8 cellular contexts compared by ENCODE assay signal in genomic region chr15:66503041-66503648, GRCh38. TPM values are rescaled to one million over a fixed set of nuclear protein-coding genes. Genes with fewer than 3 reads are reported as not detected.
DNase-seq lines count a peak whose midpoint lies in the region; ATAC-seq, FAIRE-seq and TF ChIP-seq lines count a peak whose summit lies in the region.
"Not testable (repeated sequence)": the region's sequence is repeated elsewhere in the genome, so short reads cannot be mapped to it uniquely, and the experiment has no call there.

No MANE protein-coding gene starts in this region.

- not testable (repeated sequence) for H3K36me3 ChIP-seq in Caco-2 (ENCODE audit: control insufficient read depth, insufficient read depth, low read length)
- H3K36me3 ChIP-seq in astrocyte (ENCODE audit: insufficient read depth, low read length), result peaks cover 50% of the 10 kb centered on the region
- peaks cover 8 to 23% of the 10 kb centered on the region in 2 donors for H3K36me3 ChIP-seq in esophagus (ENCODE audit: control insufficient read depth in 2 of 2, insufficient read depth in 2 of 2, low read length in 1 of 2)
- H3K36me3 ChIP-seq in left lung, result peaks cover 9 to 51% of the 10 kb centered on the region in 2 donors
- H3K36me3 ChIP-seq in pancreas, result peaks cover 0 to 48% (median 32%) of the 10 kb centered on the region in 3 donors

- intact Hi-C loops in Caco-2 (cut with micrococcal nuclease; ENCODE audit: unreplicated experiment); left lung (cut with DNase I); pancreas (cut with DNase I): not testable (repeated sequence)

- not testable (repeated sequence) for TF ChIP-seq EP300 in Ishikawa (IDR thresholded peaks at IDR 0.05; ENCODE audit: borderline replicate concordance)

- not testable (repeated sequence) for H2AFZ ChIP-seq in astrocyte (ENCODE audit: low read depth, low read length)

- peaks cover 80% of the 10 kb centered on the region for H3K79me2 ChIP-seq in astrocyte (ENCODE audit: insufficient read depth, low read length)

- WGBS in esophagus, 2 donors, result 37% methylated on average over 13 of the region's 13 CpGs
- 27 to 34% methylated on average over 13 of the region's 13 CpGs for WGBS in pancreas, 2 donors

- H4K20me1 ChIP-seq in astrocyte (ENCODE audit: insufficient read depth, low read length), result peaks cover 62% of the 10 kb centered on the region

- FAIRE-seq in astrocyte (lab: Jason Lieb, UNC); pancreas (lab: Jason Lieb, UNC): not testable (repeated sequence)

- H3K27me3 ChIP-seq in Caco-2 (replicated peaks; ENCODE audit: control insufficient read depth, insufficient read depth, low read length); astrocyte (ENCODE audit: insufficient read depth, low read length); esophagus (ENCODE audit: control insufficient read depth in 1 of 2, insufficient read depth in 2 of 2, low read length in 2 of 2); left lung; pancreas: not testable (repeated sequence)

- H3K4me2 ChIP-seq in astrocyte (ENCODE audit: low read length), result peak overlapping the region; percentile 95

- POLR2A ChIA-PET in Caco-2 (lab: Charles Lee), result not testable (repeated sequence)

- not testable (repeated sequence) for H3K27me3 Mint-ChIP-seq in Caco-2 (ENCODE audit: insufficient read depth, unreplicated experiment); T-helper 2 cell treated with Interferon-gamma antibody and Interleukin-4, amounts not matched to agents 5 μg/mL and 100 μg/mL, for 36 hours (ENCODE audit: low read depth); astrocyte (ENCODE audit: low read depth, unreplicated experiment); type B pancreatic cell

- H3K9me3 ChIP-seq in Caco-2; astrocyte (ENCODE audit: insufficient read depth, low read depth, low read length); esophagus (ENCODE audit: control insufficient read depth in 2 of 2, insufficient read depth in 1 of 2, low read depth in 1 of 2, low read length in 1 of 2); left lung; pancreas: not testable (repeated sequence)

- TF ChIP-seq CTCF in Caco-2 (IDR thresholded peaks at IDR 0.05; ENCODE audit: insufficient read depth in 1 of 2, low read depth in 1 of 2, low read length in 1 of 2, severe bottlenecking in 1 of 2, unreplicated experiment in 1 of 2); astrocyte (IDR thresholded peaks at IDR 0.05; ENCODE audit: insufficient read depth, low read depth, low read length); left lung (IDR thresholded peaks at IDR 0.05); pancreas (IDR thresholded peaks at IDR 0.05); type B pancreatic cell (conservative IDR thresholded peaks at IDR 0.05): not testable (repeated sequence)

- ATAC-seq in left lung, pancreas: not testable (repeated sequence)

- CTCF ChIA-PET in Caco-2 (lab: Charles Lee), result not testable (repeated sequence)

- H3K4me3 Mint-ChIP-seq in Caco-2 (ENCODE audit: unreplicated experiment) (peak overlapping the region; percentile 96), astrocyte (ENCODE audit: unreplicated experiment) (peak overlapping the region; percentile 97), type B pancreatic cell (peak overlapping the region; percentile 98)
- peak overlapping the region; percentile 100 for H3K4me3 Mint-ChIP-seq in T-helper 2 cell treated with Interferon-gamma antibody and Interleukin-4, amounts not matched to agents 5 μg/mL and 100 μg/mL, for 36 hours

- H3K27ac Mint-ChIP-seq in Caco-2 (ENCODE audit: unreplicated experiment) (peak overlapping the region; percentile 100), astrocyte (ENCODE audit: unreplicated experiment) (peak overlapping the region; percentile 90), type B pancreatic cell (peak overlapping the region; percentile 94)
- H3K27ac Mint-ChIP-seq in T-helper 2 cell treated with Interferon-gamma antibody and Interleukin-4, amounts not matched to agents 5 μg/mL and 100 μg/mL, for 36 hours, result peak overlapping the region; percentile 99

- H3K4me1 ChIP-seq in Caco-2; esophagus (ENCODE audit: control insufficient read depth in 2 of 2, insufficient read depth in 2 of 2, low read length in 1 of 2): not testable (repeated sequence)
- H3K4me1 ChIP-seq in astrocyte (ENCODE audit: insufficient read depth, low read length) (peaks cover 18% of the 10 kb centered on the region), left lung (peaks cover 13 to 55% of the 10 kb centered on the region in 2 donors), pancreas (peaks cover 0 to 30% (median 24%) of the 10 kb centered on the region in 3 donors)

- TF ChIP-seq RAD21 in Ishikawa (IDR thresholded peaks at IDR 0.05; ENCODE audit: low read depth), result not testable (repeated sequence)

- not testable (repeated sequence) for H3K9me3 Mint-ChIP-seq in Caco-2 (ENCODE audit: unreplicated experiment); T-helper 2 cell treated with Interferon-gamma antibody and Interleukin-4, amounts not matched to agents 5 μg/mL and 100 μg/mL, for 36 hours; astrocyte (ENCODE audit: unreplicated experiment); type B pancreatic cell

- not testable (repeated sequence) for DNase-seq in Caco-2; T-helper 2 cell treated with Interferon-gamma antibody and Interleukin-4, amounts not matched to agents 5 μg/mL and 100 μg/mL, for 36 hours (ENCODE audit: low spot score); left lung; pancreas; type B pancreatic cell (ENCODE audit: extremely low spot score, unreplicated experiment)
- peak; percentile 33 for DNase-seq in astrocyte (ENCODE audit: low read depth)

- H3K4me3 ChIP-seq in Caco-2 (ENCODE audit: low read depth, low read length) (peak overlapping the region; percentile 68), astrocyte (ENCODE audit: insufficient read depth, low read depth, low read length) (peak overlapping the region; percentile 97), esophagus (ENCODE audit: low read depth in 1 of 2, low read length in 2 of 2) (peak overlapping the region; percentile 28 to 98), left lung (peak overlapping the region; percentile 70 to 94), pancreas (peak overlapping the region in 3 of 4 donors; percentile 65 to 85 (median 68))

- H3K9ac ChIP-seq in astrocyte (ENCODE audit: low read length), result peak overlapping the region; percentile 95

- H3K27ac ChIP-seq in astrocyte (ENCODE audit: low read depth, low read length) (peak overlapping the region; percentile 89), esophagus (ENCODE audit: low read depth in 2 of 2, low read length in 1 of 2) (peak overlapping the region in 1 of 2 donors; percentile 4), pancreas (peak overlapping the region in 1 of 4 donors; percentile 93)
- H3K27ac ChIP-seq in left lung, result not testable (repeated sequence)

- H3K36me3 Mint-ChIP-seq in Caco-2 (ENCODE audit: insufficient read depth, unreplicated experiment) (peaks cover 74% of the 10 kb centered on the region), astrocyte (ENCODE audit: low read depth, unreplicated experiment) (peaks cover 17% of the 10 kb centered on the region), type B pancreatic cell (peaks cover 42% of the 10 kb centered on the region)
- H3K36me3 Mint-ChIP-seq in T-helper 2 cell treated with Interferon-gamma antibody and Interleukin-4, amounts not matched to agents 5 μg/mL and 100 μg/mL, for 36 hours (ENCODE audit: low read depth), result peaks cover 62% of the 10 kb centered on the region

- BruUV-seq in Caco-2 (replicated peaks; lab: Mats Ljungman, UMichigan), result not testable (repeated sequence)

- peaks cover 15% of the 10 kb centered on the region for H3K4me1 Mint-ChIP-seq in Caco-2 (ENCODE audit: low read depth, unreplicated experiment)
- peaks cover 38% of the 10 kb centered on the region for H3K4me1 Mint-ChIP-seq in T-helper 2 cell treated with Interferon-gamma antibody and Interleukin-4, amounts not matched to agents 5 μg/mL and 100 μg/mL, for 36 hours (ENCODE audit: low read depth)
- H3K4me1 Mint-ChIP-seq in astrocyte (ENCODE audit: low read depth, unreplicated experiment), result peaks cover 26% of the 10 kb centered on the region
- H3K4me1 Mint-ChIP-seq in type B pancreatic cell (ENCODE audit: unreplicated experiment), result peaks cover 36% of the 10 kb centered on the region

TF ChIP-seq in Ishikawa, 13 proteins besides CTCF, POLR2A, EP300 and RAD21:
- TF ChIP-seq MAX (IDR thresholded peaks at IDR 0.05), result peak; percentile 4; the same call in 1 of the 2 replicates

RNA-seq across cellular contexts. Expression of gene RPL4, which starts 1.5 kb away (rescaled TPM):
- total RNA-seq in Caco-2 (2022), result 3,043 and 3,102 TPM in 2 replicates
- total RNA-seq in astrocyte, result 2,056 and 2,248 TPM in 2 replicates
- 1,000 to 10,000 TPM; 2,290 to 3,299 TPM for polyA plus RNA-seq in esophagus
- total RNA-seq in left lung, result 1,000 to 10,000 TPM; 1,719 to 1,750 TPM
- total RNA-seq in pancreas, result 1,000 to 10,000 TPM; 1,130 to 2,134 (median 1,559) TPM
- polyA plus RNA-seq in pancreas, result 1,000 to 10,000 TPM; 1,527 to 1,586 TPM
- 2,930 and 3,234 TPM in 2 replicates for total RNA-seq in type B pancreatic cell (ENCODE audit: low replicate concordance)

RNA-seq across cellular contexts. Expression of gene ZWILCH, which starts 2.0 kb away (rescaled TPM):
- 21.6 and 28.1 TPM in 2 replicates for total RNA-seq in Caco-2 (2022)
- total RNA-seq in astrocyte, result 15.5 and 18.1 TPM in 2 replicates
- polyA plus RNA-seq in esophagus, result 1 to 10 TPM; 4.5 to 7.9 TPM
- total RNA-seq in left lung, result 10 to 100 TPM in 1 of 2 donors, 1 to 10 TPM in 1; 8.6 to 13.6 TPM
- total RNA-seq in pancreas, result 1 to 10 TPM; 1.8 to 4.2 (median 3.1) TPM
- polyA plus RNA-seq in pancreas, result 1 to 10 TPM; 1.2 to 4.3 TPM
- total RNA-seq in type B pancreatic cell (ENCODE audit: low replicate concordance), result 15.0 and 23.2 TPM in 2 replicates

RNA-seq across cellular contexts. Expression of gene SNAPC5, which starts 5.6 kb away (rescaled TPM):
- total RNA-seq in Caco-2 (2022) (28.1 and 31.4 TPM in 2 replicates), astrocyte (11.5 and 12.7 TPM in 2 replicates), left lung (10 to 100 TPM; 17.9 to 19.4 TPM), pancreas (10 to 100 TPM in 3 of 6 donors, 1 to 10 TPM in 3; 9.0 to 15.1 (median 11.3) TPM), type B pancreatic cell (ENCODE audit: low replicate concordance) (25.3 and 27.8 TPM in 2 replicates)
- polyA plus RNA-seq in esophagus (10 to 100 TPM; 18.5 to 25.1 TPM), pancreas (10 to 100 TPM; 20.5 to 21.6 TPM)
